Comparison of ENCODE assay signal across 1 cellular context in genomic region chr7:66950763-66951162, GRCh38.
A peak's percentile ranks its signal among the peaks of the same experiment; 100 is the strongest.
TF ChIP-seq lines count a peak whose summit lies in the region.

No MANE protein-coding gene starts in this region.

TF ChIP-seq in endothelial cell of umbilical vein, 7 proteins besides CTCF, POLR2A, EP300 and RAD21:
- TF ChIP-seq MAX (IDR thresholded peaks at IDR 0.05; ENCODE audit: insufficient read depth, insufficient read length) (peak; percentile 95), JUN (IDR thresholded peaks at IDR 0.05; ENCODE audit: borderline replicate concordance, insufficient read depth, insufficient read length, low read depth) (peak; percentile 22), EZH2 (IDR thresholded peaks at IDR 0.05; ENCODE audit: borderline replicate concordance, low read depth, low read length, severe bottlenecking) (no peak), MYC (IDR thresholded peaks at IDR 0.05; ENCODE audit: low read depth, low read length) (peak; percentile 49)
